1 cellular context compared by ENCODE assay signal in the genomic region with DNA sequence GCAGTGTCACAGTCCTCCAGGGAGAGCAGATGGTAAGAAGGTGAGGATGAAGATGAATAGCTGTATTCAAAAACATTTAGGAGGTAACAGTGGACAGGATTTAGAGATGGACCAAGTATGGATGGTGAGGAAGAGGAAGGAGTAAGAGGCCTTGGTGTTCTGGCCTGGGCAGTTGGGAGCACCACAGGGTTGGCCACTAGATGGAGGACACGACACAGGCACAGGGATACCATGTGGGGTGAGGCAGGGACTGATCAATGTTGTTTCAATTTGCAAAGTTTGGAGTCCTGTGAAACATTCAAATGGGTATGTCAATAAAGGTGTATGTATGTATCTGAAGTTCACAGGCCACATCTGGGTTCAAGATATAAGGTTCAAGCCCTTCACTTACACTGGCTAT.
TF ChIP-seq lines count a peak whose summit lies in the region.

No MANE protein-coding gene starts in this region.

TF ChIP-seq in WTC11, 78 proteins besides CTCF, POLR2A, EP300 and RAD21 (continued from another document):
- TF ChIP-seq, protein P1, sequence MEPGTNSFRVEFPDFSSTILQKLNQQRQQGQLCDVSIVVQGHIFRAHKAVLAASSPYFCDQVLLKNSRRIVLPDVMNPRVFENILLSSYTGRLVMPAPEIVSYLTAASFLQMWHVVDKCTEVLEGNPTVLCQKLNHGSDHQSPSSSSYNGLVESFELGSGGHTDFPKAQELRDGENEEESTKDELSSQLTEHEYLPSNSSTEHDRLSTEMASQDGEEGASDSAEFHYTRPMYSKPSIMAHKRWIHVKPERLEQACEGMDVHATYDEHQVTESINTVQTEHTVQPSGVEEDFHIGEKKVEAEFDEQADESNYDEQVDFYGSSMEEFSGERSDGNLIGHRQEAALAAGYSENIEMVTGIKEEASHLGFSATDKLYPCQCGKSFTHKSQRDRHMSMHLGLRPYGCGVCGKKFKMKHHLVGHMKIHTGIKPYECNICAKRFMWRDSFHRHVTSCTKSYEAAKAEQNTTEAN (CRISPR knock-in tag; IDR thresholded peaks at IDR 0.05), result no peak
